ENCODE assay signal across 8 cellular contexts in genomic region chr10:32055478-32056135, GRCh38. TPM values are rescaled to one million over a fixed set of nuclear protein-coding genes. Genes with fewer than 3 reads are reported as not detected.
DNase-seq lines count a peak whose midpoint lies in the region; ATAC-seq and TF ChIP-seq lines count a peak whose summit lies in the region.

No MANE protein-coding gene starts in this region.

- peaks cover 8% of the 10 kb centered on the region for H3K36me3 Mint-ChIP-seq in WTC11

- H3K27ac Mint-ChIP-seq in WTC11, result peak overlapping the region; percentile 87

- peak overlapping the region; percentile 97 for H3K4me3 Mint-ChIP-seq in WTC11

- CTCF ChIA-PET in WTC11 (lab: Charles Lee), result no interaction called here

- H3K9me3 Mint-ChIP-seq in WTC11, result no peaks in the 10 kb centered on the region

- H3K4me1 Mint-ChIP-seq in WTC11, result peaks cover 57% of the 10 kb centered on the region

- no peak for TF ChIP-seq CTCF in WTC11 (IDR thresholded peaks at IDR 0.05)

- peak; percentile 47 for ATAC-seq in HG02610 (IDR thresholded peaks at IDR 0.05; ENCODE audit: unreplicated experiment)
- peak; percentile 59 for ATAC-seq in WTC11

- peaks cover 7% of the 10 kb centered on the region; the same call in 1 of the 2 replicates for H3K27me3 Mint-ChIP-seq in WTC11 (ENCODE audit: low read depth)

- DNase-seq in NCI-H2171 treated with DMSO at 0.1 percent for 48 hours (lab: John Stamatoyannopoulos, UW) (peak; percentile 44), NCI-H2171 (lab: John Stamatoyannopoulos, UW) (no peak), NCI-H1092 (lab: John Stamatoyannopoulos, UW) (peak; percentile 8), WTC11 (ENCODE audit: low spot score) (peak; percentile 68), cerebellar cortex (ENCODE audit: low spot score) (peak; percentile 53), kidney glomerular epithelial cell (lab: John Stamatoyannopoulos, UW) (peak; percentile 61)
- DNase-seq in stimulated activated CD4-positive, alpha-beta T cell treated with anti-CD3 and anti-CD28 coated beads, Interleukin-15, amount 100 ng/mL, for 48 hours (ENCODE audit: low read depth in 2 of 2), result peak; percentile 26 to 29

- POLR2A ChIA-PET in WTC11 (lab: Charles Lee), result interaction anchor here (0.6 kb wide), 1 partner anchor 120 kb away, joined by 5 read pairs; no protein-coding TSS in a partner anchor

TF ChIP-seq in WTC11, 78 proteins besides CTCF, POLR2A, EP300 and RAD21:
- TF ChIP-seq KAT7 (CRISPR knock-in tag; IDR thresholded peaks at IDR 0.05; ENCODE audit: borderline replicate concordance), result 0 out of 2 replicates have a peak, but pooled peaks have one; percentile 71
- TF ChIP-seq, protein P1, sequence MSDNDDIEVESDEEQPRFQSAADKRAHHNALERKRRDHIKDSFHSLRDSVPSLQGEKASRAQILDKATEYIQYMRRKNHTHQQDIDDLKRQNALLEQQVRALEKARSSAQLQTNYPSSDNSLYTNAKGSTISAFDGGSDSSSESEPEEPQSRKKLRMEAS (CRISPR knock-in tag; IDR thresholded peaks at IDR 0.05), result peak; percentile 6; the same call in 1 of the 2 replicates
- TF ChIP-seq FOXK1 (CRISPR knock-in tag; IDR thresholded peaks at IDR 0.05), result 0 out of 2 replicates have a peak, but pooled peaks have one; percentile 11
- no peak for TF ChIP-seq PRRX2 (CRISPR knock-in tag; IDR thresholded peaks at IDR 0.05)
- TF ChIP-seq, protein P2, sequence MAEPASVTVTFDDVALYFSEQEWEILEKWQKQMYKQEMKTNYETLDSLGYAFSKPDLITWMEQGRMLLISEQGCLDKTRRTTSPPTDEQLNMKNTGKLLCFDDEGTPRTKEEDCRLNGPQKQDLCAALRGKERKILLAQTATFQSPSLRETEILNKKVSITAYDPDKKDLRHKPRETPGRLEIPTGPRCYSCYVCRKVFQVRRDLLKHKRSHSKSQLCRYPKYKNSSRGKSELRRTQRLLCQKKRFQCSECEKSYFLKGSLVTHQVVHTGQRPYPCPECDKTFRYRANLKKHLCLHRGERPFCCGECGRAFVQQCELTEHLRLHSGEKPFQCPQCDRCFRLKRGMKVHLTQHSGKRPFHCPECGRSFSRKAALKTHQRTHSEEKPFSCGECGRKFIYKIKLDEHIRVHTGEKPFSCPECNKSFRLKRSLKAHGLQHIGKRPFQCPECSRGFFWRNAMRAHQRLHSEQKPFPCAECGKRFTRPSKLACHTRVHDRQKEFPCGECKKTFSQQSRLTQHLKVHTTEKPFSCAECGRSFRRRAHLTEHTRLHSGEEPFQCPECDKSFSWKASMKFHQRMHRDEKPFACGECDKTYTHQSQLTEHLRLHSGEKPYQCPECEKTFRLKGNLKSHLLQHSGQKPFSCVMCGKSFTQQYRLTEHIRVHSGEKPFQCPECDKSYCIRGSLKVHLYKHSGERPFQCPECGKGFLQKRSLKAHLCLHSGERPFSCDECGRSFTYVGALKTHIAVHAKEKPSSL (CRISPR knock-in tag; conservative IDR thresholded peaks at IDR 0.05), result no peak
- 0 out of 2 replicates have a peak, but pooled peaks have one; percentile 44 for TF ChIP-seq ZNF232 (CRISPR knock-in tag; IDR thresholded peaks at IDR 0.05)
- no peak for TF ChIP-seq SMAD4 (CRISPR knock-in tag; IDR thresholded peaks at IDR 0.05)
- TF ChIP-seq ZBTB43 (CRISPR knock-in tag; IDR thresholded peaks at IDR 0.05), result peak; percentile 32; the same call in 1 of the 2 replicates
- TF ChIP-seq, protein P3, sequence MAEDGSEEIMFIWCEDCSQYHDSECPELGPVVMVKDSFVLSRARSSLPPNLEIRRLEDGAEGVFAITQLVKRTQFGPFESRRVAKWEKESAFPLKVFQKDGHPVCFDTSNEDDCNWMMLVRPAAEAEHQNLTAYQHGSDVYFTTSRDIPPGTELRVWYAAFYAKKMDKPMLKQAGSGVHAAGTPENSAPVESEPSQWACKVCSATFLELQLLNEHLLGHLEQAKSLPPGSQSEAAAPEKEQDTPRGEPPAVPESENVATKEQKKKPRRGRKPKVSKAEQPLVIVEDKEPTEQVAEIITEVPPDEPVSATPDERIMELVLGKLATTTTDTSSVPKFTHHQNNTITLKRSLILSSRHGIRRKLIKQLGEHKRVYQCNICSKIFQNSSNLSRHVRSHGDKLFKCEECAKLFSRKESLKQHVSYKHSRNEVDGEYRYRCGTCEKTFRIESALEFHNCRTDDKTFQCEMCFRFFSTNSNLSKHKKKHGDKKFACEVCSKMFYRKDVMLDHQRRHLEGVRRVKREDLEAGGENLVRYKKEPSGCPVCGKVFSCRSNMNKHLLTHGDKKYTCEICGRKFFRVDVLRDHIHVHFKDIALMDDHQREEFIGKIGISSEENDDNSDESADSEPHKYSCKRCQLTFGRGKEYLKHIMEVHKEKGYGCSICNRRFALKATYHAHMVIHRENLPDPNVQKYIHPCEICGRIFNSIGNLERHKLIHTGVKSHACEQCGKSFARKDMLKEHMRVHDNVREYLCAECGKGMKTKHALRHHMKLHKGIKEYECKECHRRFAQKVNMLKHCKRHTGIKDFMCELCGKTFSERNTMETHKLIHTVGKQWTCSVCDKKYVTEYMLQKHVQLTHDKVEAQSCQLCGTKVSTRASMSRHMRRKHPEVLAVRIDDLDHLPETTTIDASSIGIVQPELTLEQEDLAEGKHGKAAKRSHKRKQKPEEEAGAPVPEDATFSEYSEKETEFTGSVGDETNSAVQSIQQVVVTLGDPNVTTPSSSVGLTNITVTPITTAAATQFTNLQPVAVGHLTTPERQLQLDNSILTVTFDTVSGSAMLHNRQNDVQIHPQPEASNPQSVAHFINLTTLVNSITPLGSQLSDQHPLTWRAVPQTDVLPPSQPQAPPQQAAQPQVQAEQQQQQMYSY (CRISPR knock-in tag; IDR thresholded peaks at IDR 0.05), result no peak
- TF ChIP-seq RELA (CRISPR knock-in tag; IDR thresholded peaks at IDR 0.05; ENCODE audit: borderline replicate concordance), result peak; percentile 36; the same call in 1 of the 2 replicates
- TF ChIP-seq, protein P4, sequence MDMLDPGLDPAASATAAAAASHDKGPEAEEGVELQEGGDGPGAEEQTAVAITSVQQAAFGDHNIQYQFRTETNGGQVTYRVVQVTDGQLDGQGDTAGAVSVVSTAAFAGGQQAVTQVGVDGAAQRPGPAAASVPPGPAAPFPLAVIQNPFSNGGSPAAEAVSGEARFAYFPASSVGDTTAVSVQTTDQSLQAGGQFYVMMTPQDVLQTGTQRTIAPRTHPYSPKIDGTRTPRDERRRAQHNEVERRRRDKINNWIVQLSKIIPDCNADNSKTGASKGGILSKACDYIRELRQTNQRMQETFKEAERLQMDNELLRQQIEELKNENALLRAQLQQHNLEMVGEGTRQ (CRISPR knock-in tag; IDR thresholded peaks at IDR 0.05), result no peak
- TF ChIP-seq EMX1 (CRISPR knock-in tag; IDR thresholded peaks at IDR 0.05), result no peak
- 0 out of 2 replicates have a peak, but pooled peaks have one; percentile 65 for TF ChIP-seq E2F1 (CRISPR knock-in tag; IDR thresholded peaks at IDR 0.05)
- TF ChIP-seq, protein P5, sequence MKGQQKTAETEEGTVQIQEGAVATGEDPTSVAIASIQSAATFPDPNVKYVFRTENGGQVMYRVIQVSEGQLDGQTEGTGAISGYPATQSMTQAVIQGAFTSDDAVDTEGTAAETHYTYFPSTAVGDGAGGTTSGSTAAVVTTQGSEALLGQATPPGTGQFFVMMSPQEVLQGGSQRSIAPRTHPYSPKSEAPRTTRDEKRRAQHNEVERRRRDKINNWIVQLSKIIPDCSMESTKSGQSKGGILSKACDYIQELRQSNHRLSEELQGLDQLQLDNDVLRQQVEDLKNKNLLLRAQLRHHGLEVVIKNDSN (CRISPR knock-in tag; IDR thresholded peaks at IDR 0.05), result peak; percentile 28; the same call in 1 of the 2 replicates
- no peak for TF ChIP-seq GTF2I (CRISPR knock-in tag; conservative IDR thresholded peaks at IDR 0.05)
- no peak for TF ChIP-seq NR2C2 (CRISPR knock-in tag; IDR thresholded peaks at IDR 0.05)
- TF ChIP-seq SP1 (CRISPR knock-in tag; conservative IDR thresholded peaks at IDR 0.05), result peak; percentile 21
- TF ChIP-seq MXD4 (CRISPR knock-in tag; IDR thresholded peaks at IDR 0.05; ENCODE audit: borderline replicate concordance), result no peak
- no peak for TF ChIP-seq JAZF1 (CRISPR knock-in tag; IDR thresholded peaks at IDR 0.05)

RNA-seq across cellular contexts. Expression of gene KIF5B, which starts 0.6 kb away (rescaled TPM):
- 63.2 to 67.5 TPM (median 66.9 TPM) in 3 replicates for total RNA-seq in WTC11 (2021)
